1 cellular context compared by ENCODE assay signal in the genomic region with DNA sequence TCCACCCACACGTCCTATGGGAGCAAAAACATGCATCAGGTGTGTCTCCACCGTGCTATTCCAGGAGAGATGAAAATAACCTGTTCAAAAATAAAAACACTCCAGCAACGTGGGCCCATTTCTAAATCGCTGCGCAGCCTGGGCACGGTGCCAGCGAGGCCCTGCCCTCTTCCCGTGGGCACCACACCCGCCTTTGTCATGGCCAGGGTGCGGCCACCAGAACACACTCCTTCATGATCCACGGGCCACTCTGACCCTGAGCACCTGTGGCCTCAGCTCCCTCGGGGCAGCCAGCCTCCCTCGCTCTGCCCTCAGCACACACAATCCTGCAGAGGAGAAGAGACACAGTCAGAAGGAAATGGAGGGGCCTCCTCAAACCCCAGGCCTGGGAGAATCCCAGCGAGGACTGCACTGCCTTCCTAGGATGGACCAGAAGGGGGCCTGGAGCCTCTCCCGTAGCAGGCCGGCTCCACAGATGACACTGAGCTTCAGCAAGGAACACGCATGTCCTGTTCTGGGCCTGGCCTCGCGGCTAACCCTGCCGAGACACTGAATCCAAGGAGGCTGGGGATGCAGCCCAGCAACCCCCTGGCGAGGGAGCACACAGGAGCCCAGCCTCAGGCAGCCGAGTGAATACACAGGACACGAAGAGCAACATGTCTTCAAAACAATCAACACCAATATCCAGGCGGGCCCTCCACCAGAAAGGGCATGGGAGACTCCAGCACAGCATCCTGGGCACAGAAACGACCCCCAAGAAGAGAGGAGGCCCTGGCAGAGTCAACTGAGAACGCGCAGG.
TF ChIP-seq lines count a peak whose summit lies in the region.

No MANE protein-coding gene starts in this region.

TF ChIP-seq in HCT116, 20 proteins besides CTCF, POLR2A, EP300 and RAD21 (continued from another document):
- TF ChIP-seq EZH2phosphoT487 (IDR thresholded peaks at IDR 0.05; ENCODE audit: borderline replicate concordance) (no peak), CBX3 (IDR thresholded peaks at IDR 0.05; ENCODE audit: low read depth) (no peak), ZNF274 (IDR thresholded peaks at IDR 0.05; ENCODE audit: low read depth, low read length) (no peak), JUND (IDR thresholded peaks at IDR 0.05) (no peak), TCF7L2 (IDR thresholded peaks at IDR 0.05; ENCODE audit: borderline replicate concordance, extremely low read depth, insufficient read depth, insufficient read length) (no peak), YY1 (IDR thresholded peaks at IDR 0.05; ENCODE audit: extremely low read depth, insufficient replicate concordance, low read depth, low read length) (no peak), EGR1 (IDR thresholded peaks at IDR 0.05; ENCODE audit: low read depth) (no peak)
- TF ChIP-seq, protein P1, sequence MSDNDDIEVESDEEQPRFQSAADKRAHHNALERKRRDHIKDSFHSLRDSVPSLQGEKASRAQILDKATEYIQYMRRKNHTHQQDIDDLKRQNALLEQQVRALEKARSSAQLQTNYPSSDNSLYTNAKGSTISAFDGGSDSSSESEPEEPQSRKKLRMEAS (IDR thresholded peaks at IDR 0.05), result no peak
TF ChIP-seq in HCT116: peak in this region for 0.
